ENCODE assay signal across 15 cellular contexts in the genomic region with DNA sequence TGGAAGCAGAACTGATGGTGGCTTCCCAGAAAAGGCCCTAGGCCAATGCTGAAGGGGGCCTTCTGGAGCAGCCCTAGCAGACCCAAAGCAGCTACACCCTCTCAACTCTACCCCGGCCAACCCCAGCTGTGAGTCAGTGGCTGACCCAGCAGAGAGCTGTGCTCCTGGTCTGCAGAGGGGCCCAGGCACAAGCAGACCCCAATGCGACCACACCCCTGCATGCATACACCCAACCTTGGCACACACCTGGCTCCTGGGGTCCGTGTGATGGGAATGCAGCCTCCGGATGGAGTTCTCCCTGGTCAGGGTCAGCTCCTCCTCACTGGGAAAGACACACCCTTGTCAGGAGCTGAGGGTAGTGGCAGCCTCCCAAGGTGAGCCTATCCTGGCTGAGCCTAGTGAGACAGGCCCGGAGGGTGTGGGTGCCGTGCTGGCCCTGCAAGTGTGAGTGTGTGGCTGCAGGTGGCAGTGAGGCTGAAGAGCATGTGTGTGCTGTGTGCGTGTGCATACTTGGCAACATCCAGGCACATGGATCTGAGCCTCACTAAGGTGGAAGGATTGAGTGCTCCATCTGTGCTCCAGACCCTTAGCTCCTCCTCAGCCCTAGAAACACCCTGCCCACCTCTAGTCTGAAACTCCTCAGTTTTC. TPM values are rescaled to one million over a fixed set of nuclear protein-coding genes. Genes with fewer than 3 reads are reported as not detected.
A peak's percentile ranks its signal among the peaks of the same experiment; 100 is the strongest.
DNase-seq lines count a peak whose midpoint lies in the region; FAIRE-seq and TF ChIP-seq lines count a peak whose summit lies in the region.
"Had no signal": no experiment of that assay in that cellular context is flagged by ENCODE, and none has a peak within 500 bp of the region (broad histone marks: within the 10 kb centered on the region; RNA-seq: fewer than 3 reads in every experiment).

No MANE protein-coding gene starts in this region.

- peak; percentile 95 for FAIRE-seq in bronchial epithelial cell (lab: Jason Lieb, UNC)

- H3K4me1 ChIP-seq in smooth muscle cell (ENCODE audit: low read depth), result peaks cover 4% of the 10 kb centered on the region
- H3K4me1 ChIP-seq: gastroesophageal sphincter had no signal

- H3K9me3 ChIP-seq in smooth muscle cell (replicated peaks; ENCODE audit: low read depth), result no peaks in the 10 kb centered on the region
- H3K9me3 ChIP-seq: gastroesophageal sphincter, Peyer's patch, tibial artery had no signal

- H2AFZ ChIP-seq in smooth muscle cell (ENCODE audit: low read depth), result no peak overlapping the region

- H4K20me1 ChIP-seq in smooth muscle cell (ENCODE audit: low read depth), result no peaks in the 10 kb centered on the region

- H3K4me2 ChIP-seq in smooth muscle cell, result no peak overlapping the region

- no peaks in the 10 kb centered on the region for H3K79me2 ChIP-seq in smooth muscle cell (ENCODE audit: low read depth)

- no peaks in the 10 kb centered on the region for H3K27me3 ChIP-seq in bronchial epithelial cell (ENCODE audit: control insufficient read depth, insufficient read depth, low read length)
- no peaks in the 10 kb centered on the region for H3K27me3 ChIP-seq in smooth muscle cell (ENCODE audit: low read depth)
- H3K27me3 ChIP-seq: Peyer's patch had no signal

- peak; percentile 48 for TF ChIP-seq CTCF in bronchial epithelial cell (IDR thresholded peaks at IDR 0.05; ENCODE audit: insufficient read depth, low read length, severe bottlenecking)
- no peak for TF ChIP-seq CTCF in smooth muscle cell (IDR thresholded peaks at IDR 0.05; ENCODE audit: borderline replicate concordance, insufficient read depth, poor library complexity, severe bottlenecking)

- H3K27ac ChIP-seq in smooth muscle cell (ENCODE audit: low read depth), result peak overlapping the region; percentile 61
- H3K27ac ChIP-seq: 22Rv1, gastroesophageal sphincter, Peyer's patch, tibial artery had no signal

- DNase-seq in DMS53 (lab: John Stamatoyannopoulos, UW) (peak; percentile 25), DMS53 treated with DMSO at 0.1 percent for 48 hours (lab: John Stamatoyannopoulos, UW; ENCODE audit: unreplicated experiment) (no peak), bronchial epithelial cell (ENCODE audit: low read depth) (peak; percentile 81), smooth muscle cell (lab: John Stamatoyannopoulos, UW; ENCODE audit: unreplicated experiment) (no peak), NCI-H748 (lab: John Stamatoyannopoulos, UW; ENCODE audit: unreplicated experiment) (no peak), medulla oblongata (ENCODE audit: extremely low spot score) (no peak)
- DNase-seq: amygdala, kidney glomerular epithelial cell, Peyer's patch, tibial artery had no signal

- WGBS in smooth muscle cell (ENCODE audit: low lambda C conversion rate), result 68% methylated on average over 7 of the region's 7 CpGs

- no peaks in the 10 kb centered on the region for H3F3A ChIP-seq in smooth muscle cell (ENCODE audit: low read depth)

- H3K4me3 ChIP-seq in bronchial epithelial cell (ENCODE audit: low read depth, low read length), result peak overlapping the region; percentile 30
- H3K4me3 ChIP-seq in smooth muscle cell, result no peak overlapping the region
- H3K4me3 ChIP-seq: gastroesophageal sphincter, Peyer's patch, tibial artery had no signal

- H3K9ac ChIP-seq in smooth muscle cell (ENCODE audit: low read depth), result no peak overlapping the region

- H3K36me3 ChIP-seq in bronchial epithelial cell (ENCODE audit: control insufficient read depth, insufficient read depth, low read length) (peaks cover 20% of the 10 kb centered on the region), smooth muscle cell (ENCODE audit: low read depth) (no peaks in the 10 kb centered on the region)
- H3K36me3 ChIP-seq: gastroesophageal sphincter, Peyer's patch had no signal

RNA-seq across cellular contexts. Expression of a gene that starts 3.9 kb away (rescaled TPM):
- 1.3 and 3.1 TPM in 2 replicates for total RNA-seq in bronchial epithelial cell
- total RNA-seq in smooth muscle cell, result 0.90 and 1.2 TPM in 2 replicates
- polyA plus RNA-seq in smooth muscle cell, result 0.13 and 1.1 TPM in 2 replicates
- total RNA-seq: dermis microvascular lymphatic vessel endothelial cell had no signal

RNA-seq across cellular contexts. Expression of a gene that starts 15.8 kb away (rescaled TPM):
- total RNA-seq in bronchial epithelial cell (108 and 200 TPM in 2 replicates), smooth muscle cell (18.2 and 27.6 TPM in 2 replicates)
- polyA plus RNA-seq in smooth muscle cell, result 12.7 and 32.8 TPM in 2 replicates
- total RNA-seq: naive thymus-derived CD8-positive, alpha-beta T cell; skeletal muscle tissue had no signal
- polyA plus RNA-seq: naive thymus-derived CD8-positive, alpha-beta T cell had no signal

RNA-seq across cellular contexts. Expression of a gene that starts 24.6 kb away (rescaled TPM):
- total RNA-seq in bronchial epithelial cell (1.3 and 5.0 TPM in 2 replicates), smooth muscle cell (2.2 and 10.0 TPM in 2 replicates)
- 3.3 and 4.6 TPM in 2 replicates for polyA plus RNA-seq in smooth muscle cell
- total RNA-seq: skeletal muscle tissue had no signal

RNA-seq across cellular contexts. Expression of a gene that starts 27.8 kb away (rescaled TPM):
- total RNA-seq in bronchial epithelial cell (58.4 and 70.2 TPM in 2 replicates), smooth muscle cell (47.0 and 51.7 TPM in 2 replicates)
- 18.2 and 20.0 TPM in 2 replicates for polyA plus RNA-seq in smooth muscle cell

RNA-seq across cellular contexts. Expression of a gene that starts 34.8 kb away (rescaled TPM):
- total RNA-seq in bronchial epithelial cell, result 55.5 and 87.1 TPM in 2 replicates
- total RNA-seq in smooth muscle cell, result 11.5 and 48.0 TPM in 2 replicates
- 26.0 and 63.2 TPM in 2 replicates for polyA plus RNA-seq in smooth muscle cell

Comparison
In these comparisons a context has a peak if more than half of its experiments do, and no peak if none do; other contexts are left out.
1. DNase-seq: peak in DMS53 (single experiment) and bronchial epithelial cell (single experiment); none in DMS53 treated with DMSO at 0.1 percent for 48 hours (single experiment), smooth muscle cell (single experiment), NCI-H748 (single experiment) and medulla oblongata (single experiment).